9 cellular contexts compared by ENCODE assay signal in genomic region chrX:57929373-57929772, GRCh38. TPM values are rescaled to one million over a fixed set of nuclear protein-coding genes. Genes with fewer than 3 reads are reported as not detected.
DNase-seq lines count a peak whose midpoint lies in the region; ATAC-seq and TF ChIP-seq lines count a peak whose summit lies in the region.
"Had no signal": no experiment of that assay in that cellular context is flagged by ENCODE, and none has a peak within 500 bp of the region (broad histone marks: within the 10 kb centered on the region; RNA-seq: fewer than 3 reads in every experiment).

No MANE protein-coding gene starts in this region.

- H3K27ac ChIP-seq in mesenchymal stem cell (ENCODE audit: low read length, poor library complexity, severe bottlenecking): no peak overlapping the region

- H3K9ac ChIP-seq in mesenchymal stem cell (ENCODE audit: low read length): no peak overlapping the region

- POLR2A ChIA-PET in naive thymus-derived CD8-positive, alpha-beta T cell (lab: Charles Lee): no interaction called here

- no peak overlapping the region for H3K23ac ChIP-seq in mesenchymal stem cell (ENCODE audit: low read length in 2 of 2)

- no peak overlapping the region for H4K8ac ChIP-seq in mesenchymal stem cell (ENCODE audit: low read length)

- H2BK120ac ChIP-seq in mesenchymal stem cell (ENCODE audit: low read depth, low read length): no peak overlapping the region

- no peaks in the 10 kb centered on the region for H3K36me3 Mint-ChIP-seq in naive thymus-derived CD8-positive, alpha-beta T cell
- H3K36me3 Mint-ChIP-seq: IgD-negative memory B cell had no signal

- in situ Hi-C loops in astrocyte of the cerebellum (cut with HindIII; ENCODE audit: low sequenced_read_pairs): no loop called here

- DNase-seq in EH (ENCODE audit: low read depth): peak; percentile 39
- no peak for DNase-seq in astrocyte of the cerebellum (ENCODE audit: low read depth)
- peak; percentile 0 for DNase-seq in mesenchymal stem cell
- DNase-seq in HK-2 (ENCODE audit: unreplicated experiment): no peak
- no peak for DNase-seq in activated gamma-delta T cell treated with Interleukin-2 at 50 U/mL for 16 hours
- no peak for DNase-seq in activated CD8-positive, alpha-beta memory T cell treated with anti-CD3 and anti-CD28 coated beads, Interleukin-2, amount 50 U/mL, for 48 hours
- no peak for DNase-seq in naive thymus-derived CD8-positive, alpha-beta T cell

- H3K4me3 ChIP-seq in astrocyte of the cerebellum (ENCODE audit: low read depth, low read length) (no peak overlapping the region), mesenchymal stem cell (ENCODE audit: insufficient read depth in 1 of 2, low read depth in 1 of 2, low read length in 2 of 2) (no peak overlapping the region)

- no peak overlapping the region for H2AFZ ChIP-seq in mesenchymal stem cell (ENCODE audit: low read depth, low read length)

- peak; percentile 50 for ATAC-seq in HG03432 (IDR thresholded peaks at IDR 0.05; ENCODE audit: unreplicated experiment)
- ATAC-seq in naive thymus-derived CD8-positive, alpha-beta T cell: no peak

- H3K9me3 ChIP-seq in mesenchymal stem cell (ENCODE audit: control insufficient read depth, low read length): no peaks in the 10 kb centered on the region

- H2BK15ac ChIP-seq in mesenchymal stem cell (ENCODE audit: low read depth, poor library complexity, severe bottlenecking): no peak overlapping the region

- H3K9me3 Mint-ChIP-seq in naive thymus-derived CD8-positive, alpha-beta T cell: no peaks in the 10 kb centered on the region
- H3K9me3 Mint-ChIP-seq: IgD-negative memory B cell had no signal

- H4K91ac ChIP-seq in mesenchymal stem cell (ENCODE audit: low read length): no peak overlapping the region

- no peak overlapping the region for H3K4ac ChIP-seq in mesenchymal stem cell (ENCODE audit: low read depth in 1 of 2, low read length in 2 of 2)

- H3K4me2 ChIP-seq in mesenchymal stem cell (ENCODE audit: low read length, poor library complexity, severe bottlenecking): no peak overlapping the region

- H3K14ac ChIP-seq in mesenchymal stem cell (ENCODE audit: low read length in 2 of 2): no peak overlapping the region

- no peak overlapping the region for H2BK5ac ChIP-seq in mesenchymal stem cell (ENCODE audit: low read depth, low read length, poor library complexity, severe bottlenecking)

- H2AK5ac ChIP-seq in mesenchymal stem cell (ENCODE audit: low read length, severe bottlenecking): no peak overlapping the region

- no peaks in the 10 kb centered on the region for H3K36me3 ChIP-seq in mesenchymal stem cell (ENCODE audit: control insufficient read depth in 1 of 2, insufficient read depth in 2 of 2, low read depth in 1 of 2, low read length in 2 of 2)

- H3K4me3 Mint-ChIP-seq in naive thymus-derived CD8-positive, alpha-beta T cell: no peak overlapping the region
- H3K4me3 Mint-ChIP-seq: IgD-negative memory B cell had no signal

- H3K18ac ChIP-seq in mesenchymal stem cell (ENCODE audit: low read depth in 1 of 2, low read length in 2 of 2): no peak overlapping the region

- peak; percentile 37 for TF ChIP-seq CTCF in astrocyte of the cerebellum (IDR thresholded peaks at IDR 0.05; ENCODE audit: low read depth, low read length, missing control alignments)

- H3K27me3 ChIP-seq in mesenchymal stem cell (ENCODE audit: control insufficient read depth in 1 of 2, insufficient read depth in 1 of 2, low read length in 2 of 2): peaks cover 0 to 20% of the 10 kb centered on the region in 2 experiments

- no peaks in the 10 kb centered on the region for H3K4me1 Mint-ChIP-seq in naive thymus-derived CD8-positive, alpha-beta T cell

- H3K27ac Mint-ChIP-seq in naive thymus-derived CD8-positive, alpha-beta T cell: peak overlapping the region in 1 of 10 donors; percentile 18
- H3K27ac Mint-ChIP-seq: IgD-negative memory B cell had no signal

- H2BK12ac ChIP-seq in mesenchymal stem cell (ENCODE audit: low read length in 2 of 2): no peak overlapping the region

- no peaks in the 10 kb centered on the region for H3K27me3 Mint-ChIP-seq in naive thymus-derived CD8-positive, alpha-beta T cell

- H3K79me1 ChIP-seq in mesenchymal stem cell (replicated peaks; ENCODE audit: low read length, poor library complexity, severe bottlenecking): no peaks in the 10 kb centered on the region

- no peaks in the 10 kb centered on the region for H3K4me1 ChIP-seq in mesenchymal stem cell (ENCODE audit: control insufficient read depth, insufficient read depth, low read depth, low read length)

RNA-seq across cellular contexts. Expression of gene ZXDA, which starts 19.1 kb away (rescaled TPM):
- not detected for polyA plus RNA-seq in mesenchymal stem cell (2013, experiment 1 of 2)
- not detected for polyA plus RNA-seq in mesenchymal stem cell (2013, experiment 2 of 2)
- 10 to 100 TPM; 13.7 to 14.6 TPM for total RNA-seq in naive thymus-derived CD8-positive, alpha-beta T cell
- 1 to 10 TPM; 1.7 to 3.1 (median 2.3) TPM for polyA plus RNA-seq in naive thymus-derived CD8-positive, alpha-beta T cell

Comparison
In these comparisons a context has a peak if more than half of its experiments do, and no peak if none do; other contexts are left out.
1. DNase-seq: peak in EH (single experiment) and mesenchymal stem cell (single experiment); none in astrocyte of the cerebellum (single experiment), HK-2 (single experiment), activated gamma-delta T cell treated with Interleukin-2 at 50 U/mL for 16 hours (single experiment), activated CD8-positive, alpha-beta memory T cell treated with anti-CD3 and anti-CD28 coated beads, Interleukin-2, amount 50 U/mL, for 48 hours (single experiment) and naive thymus-derived CD8-positive, alpha-beta T cell (0 of 10).